ENCODE assay signal across 1 cellular context in genomic region chr6:142146828-142147662, GRCh38.
TF ChIP-seq lines count a peak whose summit lies in the region.

Gene NMBR (minus strand): TSS chr6:142147122. CDS start chr6:142088658, 58,464 bp downstream.
Gene VTA1 (plus strand): TSS chr6:142147263. CDS start chr6:142147288, 25 bp downstream.

TF ChIP-seq in GM12878, 131 proteins besides CTCF, POLR2A, EP300 and RAD21 (continued from another document):
- TF ChIP-seq FOXM1 (IDR thresholded peaks at IDR 0.05; ENCODE audit: low read depth, low read length) (peak; percentile 84), EGR1 (IDR thresholded peaks at IDR 0.05; ENCODE audit: borderline replicate concordance in 1 of 2, low read depth in 2 of 2, low read length in 2 of 2) (peak in 1 of 2 experiments; percentile 66; a peak in 2 of 3 replicates), HDGF (IDR thresholded peaks at IDR 0.05) (peak; percentile 83; the same call in 1 of the 2 replicates), ZZZ3 (IDR thresholded peaks at IDR 0.05; ENCODE audit: control insufficient read depth, insufficient read length, low read depth) (no peak), POLR2AphosphoS2 (IDR thresholded peaks at IDR 0.05; ENCODE audit: low read depth, low read length) (peak; percentile 89), SMARCA5 (IDR thresholded peaks at IDR 0.05) (peak; percentile 90), MXI1 (IDR thresholded peaks at IDR 0.05; ENCODE audit: low read depth, low read length) (peak; percentile 98), HDAC2 (IDR thresholded peaks at IDR 0.05) (no peak), RAD51 (IDR thresholded peaks at IDR 0.05) (no peak), MTA2 (IDR thresholded peaks at IDR 0.05; ENCODE audit: low read depth) (peak; percentile 39; the same call in 1 of the 2 replicates), PAX5 (IDR thresholded peaks at IDR 0.05; ENCODE audit: borderline replicate concordance, low read depth, low read length) (peak; percentile 54; the same call in 1 of the 2 replicates), YY1 (IDR thresholded peaks at IDR 0.05; ENCODE audit: low read depth, low read length) (peak; percentile 95), POU2F2 (IDR thresholded peaks at IDR 0.05; ENCODE audit: borderline replicate concordance, low read depth, low read length) (peak; percentile 76; the same call in 2 of the 3 replicates), KLF5 (IDR thresholded peaks at IDR 0.05; ENCODE audit: partially characterized antibody) (peak; percentile 79), BCL11A (IDR thresholded peaks at IDR 0.05; ENCODE audit: low read depth, low read length) (no peak), KDM1A (IDR thresholded peaks at IDR 0.05; ENCODE audit: borderline replicate concordance) (no peak)
- TF ChIP-seq, protein P1, sequence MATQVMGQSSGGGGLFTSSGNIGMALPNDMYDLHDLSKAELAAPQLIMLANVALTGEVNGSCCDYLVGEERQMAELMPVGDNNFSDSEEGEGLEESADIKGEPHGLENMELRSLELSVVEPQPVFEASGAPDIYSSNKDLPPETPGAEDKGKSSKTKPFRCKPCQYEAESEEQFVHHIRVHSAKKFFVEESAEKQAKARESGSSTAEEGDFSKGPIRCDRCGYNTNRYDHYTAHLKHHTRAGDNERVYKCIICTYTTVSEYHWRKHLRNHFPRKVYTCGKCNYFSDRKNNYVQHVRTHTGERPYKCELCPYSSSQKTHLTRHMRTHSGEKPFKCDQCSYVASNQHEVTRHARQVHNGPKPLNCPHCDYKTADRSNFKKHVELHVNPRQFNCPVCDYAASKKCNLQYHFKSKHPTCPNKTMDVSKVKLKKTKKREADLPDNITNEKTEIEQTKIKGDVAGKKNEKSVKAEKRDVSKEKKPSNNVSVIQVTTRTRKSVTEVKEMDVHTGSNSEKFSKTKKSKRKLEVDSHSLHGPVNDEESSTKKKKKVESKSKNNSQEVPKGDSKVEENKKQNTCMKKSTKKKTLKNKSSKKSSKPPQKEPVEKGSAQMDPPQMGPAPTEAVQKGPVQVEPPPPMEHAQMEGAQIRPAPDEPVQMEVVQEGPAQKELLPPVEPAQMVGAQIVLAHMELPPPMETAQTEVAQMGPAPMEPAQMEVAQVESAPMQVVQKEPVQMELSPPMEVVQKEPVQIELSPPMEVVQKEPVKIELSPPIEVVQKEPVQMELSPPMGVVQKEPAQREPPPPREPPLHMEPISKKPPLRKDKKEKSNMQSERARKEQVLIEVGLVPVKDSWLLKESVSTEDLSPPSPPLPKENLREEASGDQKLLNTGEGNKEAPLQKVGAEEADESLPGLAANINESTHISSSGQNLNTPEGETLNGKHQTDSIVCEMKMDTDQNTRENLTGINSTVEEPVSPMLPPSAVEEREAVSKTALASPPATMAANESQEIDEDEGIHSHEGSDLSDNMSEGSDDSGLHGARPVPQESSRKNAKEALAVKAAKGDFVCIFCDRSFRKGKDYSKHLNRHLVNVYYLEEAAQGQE (IDR thresholded peaks at IDR 0.05; ENCODE audit: low read depth, low read length), result no peak
